ENCODE assay signal across 16 cellular contexts in the genomic region with DNA sequence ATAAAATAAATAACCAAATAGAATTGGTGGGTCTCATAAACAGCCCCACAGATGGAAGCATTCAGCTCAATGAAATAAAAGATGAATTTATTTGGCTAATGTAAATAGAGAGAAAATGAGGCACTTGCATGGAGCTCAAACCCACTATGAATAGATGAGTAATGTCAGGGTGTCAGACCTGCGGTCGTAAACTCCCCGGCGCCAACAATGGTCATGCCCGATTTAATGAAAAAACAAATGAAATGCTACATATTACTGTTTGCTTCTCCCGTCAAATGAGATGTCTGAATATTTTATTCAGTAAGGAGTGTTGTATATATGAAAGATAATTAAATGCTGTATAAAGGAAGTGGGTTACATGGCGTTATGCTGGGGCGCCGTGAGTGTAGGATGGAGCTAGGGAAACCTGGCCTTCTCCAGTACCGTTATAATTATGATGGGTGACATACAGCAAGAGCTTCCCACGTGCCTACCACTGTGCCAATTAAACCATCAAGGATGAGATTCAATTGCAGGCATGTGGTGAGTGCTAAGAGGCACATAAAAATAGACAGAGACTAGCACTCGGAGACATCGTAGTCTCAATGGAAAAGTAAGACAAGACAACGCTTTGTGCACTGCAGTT.
DNase-seq lines count a peak whose midpoint lies in the region.
"Had no signal": no experiment of that assay in that cellular context is flagged by ENCODE, and none has a peak within 500 bp of the region (broad histone marks: within the 10 kb centered on the region; RNA-seq: fewer than 3 reads in every experiment).

No MANE protein-coding gene starts in this region.

- H3K4me1 ChIP-seq in SJCRH30 = peaks cover 7% of the 10 kb centered on the region; the same call in 1 of the 2 replicates
- H3K4me1 ChIP-seq: BLaER1 treated with 17β-estradiol and CSF1 and Interleukin-3, amounts not matched to agents 10 nM and 100 nM; HAP-1 had no signal

- no peaks in the 10 kb centered on the region for H3K27me3 ChIP-seq in SJCRH30
- H3K27me3 ChIP-seq: BLaER1 treated with 17β-estradiol and CSF1 and Interleukin-3, amounts not matched to agents 10 nM and 100 nM had no signal

- no peak overlapping the region for H3K4me3 ChIP-seq in SJCRH30
- H3K4me3 ChIP-seq: BLaER1 treated with 17β-estradiol and CSF1 and Interleukin-3, amounts not matched to agents 10 nM and 100 nM; GM12878; HAP-1 had no signal

- DNase-seq in NCI-H2107 treated with DMSO at 0.1 percent for 48 hours (lab: John Stamatoyannopoulos, UW; ENCODE audit: unreplicated experiment) (peak; percentile 36), NCI-H2107 (lab: John Stamatoyannopoulos, UW) (no peak), NCI-H1417 treated with DMSO at 0.1 percent for 48 hours (lab: John Stamatoyannopoulos, UW) (peak; percentile 7), SHP77 treated with DMSO at 0.1 percent for 48 hours (lab: John Stamatoyannopoulos, UW) (peak; percentile 3), putamen (ENCODE audit: low spot score) (peak; percentile 54), SJCRH30 (no peak)
- DNase-seq in stimulated activated CD4-positive, alpha-beta T cell treated with anti-CD3 and anti-CD28 coated beads, Interleukin-4, amount 100 ng/mL, for 4 hours = no peak
- no peak for DNase-seq in activated CD4-positive, alpha-beta T cell treated with anti-CD3 and anti-CD28 coated beads, Interleukin-2, amount 50 U/mL, for 4 hours
- DNase-seq: 8988T, DMS 273 treated with DMSO at 0.1 percent for 48 hours, Karpas-422, NCI-H146, NCI-H2081 treated with DMSO at 0.1 percent for 48 hours had no signal

- no peaks in the 10 kb centered on the region for H3K9me3 ChIP-seq in SJCRH30 (replicated peaks)
- H3K9me3 ChIP-seq: HAP-1 had no signal

- no peaks in the 10 kb centered on the region for H3K36me3 ChIP-seq in SJCRH30
- H3K36me3 ChIP-seq: BLaER1 treated with 17β-estradiol and CSF1 and Interleukin-3, amounts not matched to agents 10 nM and 100 nM; HAP-1 had no signal

- no peak overlapping the region for H3K27ac ChIP-seq in SJCRH30
- H3K27ac ChIP-seq: BLaER1 treated with 17β-estradiol and CSF1 and Interleukin-3, amounts not matched to agents 10 nM and 100 nM had no signal

Comparison
In these comparisons a context has a peak if more than half of its experiments do, and no peak if none do; other contexts are left out.
1. DNase-seq: peak in NCI-H2107 treated with DMSO at 0.1 percent for 48 hours (single experiment), NCI-H1417 treated with DMSO at 0.1 percent for 48 hours (single experiment), SHP77 treated with DMSO at 0.1 percent for 48 hours (single experiment) and putamen (single experiment); none in NCI-H2107 (single experiment), SJCRH30 (0 of 2), stimulated activated CD4-positive, alpha-beta T cell treated with anti-CD3 and anti-CD28 coated beads, Interleukin-4, amount 100 ng/mL, for 4 hours (0 of 2) and activated CD4-positive, alpha-beta T cell treated with anti-CD3 and anti-CD28 coated beads, Interleukin-2, amount 50 U/mL, for 4 hours (0 of 2).